Comparison of ENCODE assay signal across 11 cellular contexts in the genomic region with DNA sequence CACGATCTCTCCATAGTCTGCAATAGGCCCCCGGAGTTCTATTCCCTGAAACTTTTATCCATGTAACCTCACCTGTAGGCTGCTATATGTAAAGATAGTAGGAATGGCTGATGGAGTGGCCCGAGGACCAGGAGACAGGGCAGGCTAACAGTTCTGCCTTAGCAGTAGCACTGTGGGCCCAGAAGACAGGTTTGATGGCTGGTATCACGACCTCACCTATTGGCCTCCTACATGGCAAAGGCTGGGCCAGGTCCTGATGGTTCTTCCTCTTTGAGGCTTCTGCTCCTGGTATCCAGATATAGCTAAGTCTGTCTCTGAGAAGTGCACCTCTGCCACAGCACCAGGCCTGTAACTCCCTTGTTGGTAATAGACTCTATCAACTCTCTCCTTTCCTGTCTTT. TPM values are rescaled to one million over a fixed set of nuclear protein-coding genes. Genes with fewer than 3 reads are reported as not detected.
"Had no signal": no experiment of that assay in that cellular context is flagged by ENCODE, and none has a peak within 500 bp of the region (broad histone marks: within the 10 kb centered on the region; RNA-seq: fewer than 3 reads in every experiment).

No MANE protein-coding gene starts in this region.

- DNase-seq: GM23248, GOT3, H7, HFFc6 had no signal

- ATAC-seq: HCT116, HepG2 had no signal

- H3K4me3 Mint-ChIP-seq: HFFc6 had no signal

- H3K36me3 ChIP-seq: HAP-1 had no signal

- H3K27ac ChIP-seq: GM23248, HL-60 had no signal

- H3K9me3 Mint-ChIP-seq: HFFc6, IgD-negative memory B cell had no signal

- H3K36me3 Mint-ChIP-seq: IgD-negative memory B cell had no signal

- H3K9me3 ChIP-seq: HAP-1 had no signal

- H3K4me3 ChIP-seq: GM23248, HAP-1 had no signal

- H3K27ac Mint-ChIP-seq: HFFc6, IgD-negative memory B cell had no signal

- H3K4me1 ChIP-seq: HAP-1 had no signal

RNA-seq across cellular contexts. Expression of a gene that starts 5.8 kb away (rescaled TPM):
- total RNA-seq: GM23248, H4, HT1080 had no signal
- polyA plus RNA-seq: IgD-negative memory B cell had no signal

RNA-seq across cellular contexts. Expression of a gene that starts 43.0 kb away (rescaled TPM):
- total RNA-seq: GM23248, HepG2, HFFc6, HT1080 had no signal
- polyA plus RNA-seq: IgD-negative memory B cell had no signal
